In the genomic region with DNA sequence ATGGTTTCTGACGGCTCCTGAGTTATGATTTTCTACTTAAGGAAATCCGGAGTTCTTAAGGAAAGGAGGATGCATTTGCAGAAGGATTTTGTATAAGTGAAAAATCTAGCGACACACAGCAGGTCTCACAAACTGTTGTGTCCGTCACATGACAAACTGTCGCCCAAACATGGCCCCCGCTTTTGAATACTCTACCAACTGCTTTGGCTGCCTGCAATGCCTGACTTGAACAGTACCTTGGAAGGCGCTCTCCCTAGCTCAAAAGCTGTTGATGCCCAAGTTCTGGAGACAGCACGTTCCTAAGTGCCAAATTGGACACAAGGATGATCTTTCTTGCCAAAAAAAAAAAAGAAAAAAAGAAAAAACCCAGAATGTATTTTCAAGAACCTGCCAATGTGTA, we compare ENCODE assay signal across 23 cellular contexts.
A peak's percentile ranks its signal among the peaks of the same experiment; 100 is the strongest.
DNase-seq lines count a peak whose midpoint lies in the region; TF ChIP-seq lines count a peak whose summit lies in the region.
"Had no signal": no experiment of that assay in that cellular context is flagged by ENCODE, and none has a peak within 500 bp of the region (broad histone marks: within the 10 kb centered on the region; RNA-seq: fewer than 3 reads in every experiment).

No MANE protein-coding gene starts in this region.

- TF ChIP-seq CTCF in epithelial cell of esophagus (IDR thresholded peaks at IDR 0.05; ENCODE audit: insufficient read depth, low read depth, low read length, missing control alignments) = peak; percentile 9

- no peak overlapping the region for H2AFZ ChIP-seq in GM23248

- no peaks in the 10 kb centered on the region for H3K9me3 ChIP-seq in GM23248 (ENCODE audit: low read depth)
- H3K9me3 ChIP-seq: adrenal gland, psoas muscle, uterus had no signal

- no peaks in the 10 kb centered on the region for H4K20me1 ChIP-seq in GM23248 (ENCODE audit: insufficient read depth)

- no peak overlapping the region for H3K4me2 ChIP-seq in GM23248 (ENCODE audit: unreplicated experiment)

- H3K9ac ChIP-seq in GM23248 = no peak overlapping the region

- H3K27ac ChIP-seq in GM23248 = no peak overlapping the region
- H3K27ac ChIP-seq: adrenal gland, psoas muscle, uterus had no signal

- H3K4me3 ChIP-seq in GM23248 (no peak overlapping the region), epithelial cell of esophagus (ENCODE audit: low read length) (no peak overlapping the region)
- H3K4me3 ChIP-seq: adrenal gland, psoas muscle, uterus had no signal

- no peaks in the 10 kb centered on the region for H3K4me1 ChIP-seq in GM23248 (ENCODE audit: insufficient read depth)
- H3K4me1 ChIP-seq: adrenal gland, psoas muscle, uterus had no signal

- H3K27me3 ChIP-seq in GM23248 (replicated peaks; ENCODE audit: insufficient read depth) = no peaks in the 10 kb centered on the region
- H3K27me3 ChIP-seq: adrenal gland, uterus had no signal

- peak; percentile 4 for DNase-seq in GM23248
- peak; percentile 5 for DNase-seq in RPMI8226
- no peak for DNase-seq in epithelial cell of esophagus (ENCODE audit: low read depth)
- peak; percentile 71 for DNase-seq in occipital lobe (lab: John Stamatoyannopoulos, UW)
- no peak for DNase-seq in NOMO-1 treated with dmso at 0.1 percent for 144 hours (lab: John Stamatoyannopoulos, UW; ENCODE audit: unreplicated experiment)
- no peak for DNase-seq in A172 (ENCODE audit: low spot score)
- DNase-seq in SHP77 (lab: John Stamatoyannopoulos, UW) = no peak
- DNase-seq: activated CD8-positive, alpha-beta memory T cell treated with anti-CD3 and anti-CD28 coated beads, Interleukin-2, amount 10 ng/mL, durations not matched to agents 7 days and 5 days; activated naive CD4-positive, alpha-beta T cell treated with anti-CD3 and anti-CD28 coated beads for 36 hours; adrenal gland; CD8-positive, alpha-beta T cell; DMS153; effector CD8-positive, alpha-beta T cell; erythroblast; glutamatergic neuron; KBM-7; MM.1S; NCI-H1417; NCI-H2081; NCI-H446; psoas muscle; stimulated activated naive CD4-positive, alpha-beta T cell; uterus had no signal

- in situ Hi-C loops in GM23248 (cut with MboI) = no loop called here

- H3K79me2 ChIP-seq in GM23248 (ENCODE audit: insufficient read depth) = no peaks in the 10 kb centered on the region

- no peaks in the 10 kb centered on the region for H3K36me3 ChIP-seq in GM23248 (ENCODE audit: low read depth)
- H3K36me3 ChIP-seq: adrenal gland, uterus had no signal

- WGBS in GM23248 (ENCODE audit: low coverage in 1 of 2, low lambda C conversion rate in 2 of 2, missing lambda C conversion rate in 2 of 2), 2 experiments = 14 to 15% methylated on average over 8 of the region's 8 CpGs

- no peaks in the 10 kb centered on the region for H3K9me2 ChIP-seq in GM23248 (ENCODE audit: insufficient read depth)

- no peaks in the 10 kb centered on the region for H3F3A ChIP-seq in GM23248 (ENCODE audit: insufficient read depth)

Comparison
In these comparisons a context has a peak if more than half of its experiments do, and no peak if none do; other contexts are left out.
1. DNase-seq: peak in GM23248 (single experiment), RPMI8226 (single experiment) and occipital lobe (single experiment); none in epithelial cell of esophagus (single experiment), NOMO-1 treated with dmso at 0.1 percent for 144 hours (single experiment), A172 (single experiment) and SHP77 (0 of 2).